ENCODE assay signal across 17 cellular contexts in the genomic region with DNA sequence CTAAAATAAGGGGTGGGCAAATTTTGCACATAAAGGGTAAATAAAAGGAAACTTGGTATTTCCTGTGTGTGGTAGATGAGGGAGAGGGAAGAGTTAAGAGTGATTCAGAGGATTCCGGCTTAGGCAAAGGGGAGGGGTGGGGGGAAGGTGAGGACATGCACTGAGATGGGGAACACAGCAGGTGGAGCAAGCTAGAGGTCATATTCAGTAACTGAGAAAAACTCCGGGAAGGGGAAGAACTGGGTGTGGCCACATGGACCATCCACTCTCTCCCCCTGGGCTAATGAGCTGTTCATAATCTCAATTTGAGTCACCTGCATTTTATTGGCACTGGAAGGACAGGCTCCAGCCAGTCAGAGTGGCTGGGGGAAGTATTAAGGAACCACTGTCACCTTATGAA. TPM values are rescaled to one million over a fixed set of nuclear protein-coding genes. Genes with fewer than 3 reads are reported as not detected.
DNase-seq lines count a peak whose midpoint lies in the region; ATAC-seq and TF ChIP-seq lines count a peak whose summit lies in the region.
"Had no signal": no experiment of that assay in that cellular context is flagged by ENCODE, and none has a peak within 500 bp of the region (broad histone marks: within the 10 kb centered on the region; RNA-seq: fewer than 3 reads in every experiment).

No MANE protein-coding gene starts in this region.

- H3K4me3 ChIP-seq in GM23338 (no peak overlapping the region), neutrophil (ENCODE audit: low read depth in 1 of 2, low read length in 1 of 2) (peak overlapping the region; percentile 5 to 42)
- H3K4me3 ChIP-seq: psoas muscle had no signal

- no peaks in the 10 kb centered on the region for H3K9me2 ChIP-seq in GM23338 (ENCODE audit: insufficient read depth)

- DNase-seq in GM23338 (ENCODE audit: low spot score) (peak; percentile 34), NCI-H510A (lab: John Stamatoyannopoulos, UW) (peak; percentile 35), T47D (ENCODE audit: low read depth in 1 of 2, low spot score in 1 of 2) (peak; percentile 23 to 85), pons (ENCODE audit: low spot score) (no peak), DMS153 (lab: John Stamatoyannopoulos, UW) (no peak)
- DNase-seq: activated T-cell treated with anti-CD3 and anti-CD28 coated beads, Interleukin-2, amount 50 U/mL, for 24 hours; amygdala; CD4-positive, alpha-beta memory T cell; hypothalamus; Kasumi-1; psoas muscle; RPMI8226 had no signal

- H3K27ac ChIP-seq in GM23338 (ENCODE audit: low read depth): no peak overlapping the region
- H3K27ac ChIP-seq in neutrophil: peak overlapping the region; percentile 69
- H3K27ac ChIP-seq: psoas muscle had no signal

- no peak for TF ChIP-seq CTCF in GM23338 (conservative IDR thresholded peaks at IDR 0.05; ENCODE audit: low read depth in 2 of 2)
- TF ChIP-seq CTCF in neutrophil (IDR thresholded peaks at IDR 0.05): no peak

- H3K4me1 Mint-ChIP-seq in GM23338: 0 out of 3 replicates have a peak, but pooled peaks cover 2% of the 10 kb centered on the region

- H3K4me3 Mint-ChIP-seq in GM23338: no peak overlapping the region
- H3K4me3 Mint-ChIP-seq: activated T-cell treated with anti-CD3 and anti-CD28 coated beads, Interleukin-2, amount 50 U/mL, for 24 hours; CD4-positive, alpha-beta memory T cell; mesothelial cell of epicardium had no signal

- H3K4me1 ChIP-seq in GM23338 (ENCODE audit: insufficient read depth) (0 out of 2 replicates have a peak, but pooled peaks cover 3% of the 10 kb centered on the region), neutrophil (ENCODE audit: control insufficient read depth in 1 of 2, insufficient read depth in 1 of 2, low read depth in 1 of 2, low read length in 1 of 2) (peaks cover 63 to 71% of the 10 kb centered on the region in 2 experiments)
- H3K4me1 ChIP-seq: psoas muscle had no signal

- no peak overlapping the region for H3K27ac Mint-ChIP-seq in GM23338
- H3K27ac Mint-ChIP-seq: activated T-cell treated with anti-CD3 and anti-CD28 coated beads, Interleukin-2, amount 50 U/mL, for 24 hours; mesothelial cell of epicardium had no signal

- no peaks in the 10 kb centered on the region for H3K9me3 Mint-ChIP-seq in GM23338
- H3K9me3 Mint-ChIP-seq: activated T-cell treated with anti-CD3 and anti-CD28 coated beads, Interleukin-2, amount 50 U/mL, for 24 hours; mesothelial cell of epicardium had no signal

- no peaks in the 10 kb centered on the region for H3F3A ChIP-seq in GM23338 (replicated peaks; ENCODE audit: low read depth)

- H3K9me3 ChIP-seq in neutrophil: no peaks in the 10 kb centered on the region
- H3K9me3 ChIP-seq: psoas muscle had no signal

- no peak overlapping the region for H3K4me2 ChIP-seq in GM23338

- H3K27me3 Mint-ChIP-seq in GM23338 (ENCODE audit: insufficient read depth, low read depth, poor library complexity): peaks cover 3% of the 10 kb centered on the region
- H3K27me3 Mint-ChIP-seq: activated T-cell treated with anti-CD3 and anti-CD28 coated beads, Interleukin-2, amount 50 U/mL, for 24 hours had no signal

- no peaks in the 10 kb centered on the region for H3K79me2 ChIP-seq in GM23338 (replicated peaks; ENCODE audit: insufficient read depth)

- no peaks in the 10 kb centered on the region for H3K36me3 Mint-ChIP-seq in GM23338 (ENCODE audit: low read depth)
- H3K36me3 Mint-ChIP-seq: CD4-positive, alpha-beta memory T cell; mesothelial cell of epicardium had no signal

- H2AFZ ChIP-seq in GM23338: no peak overlapping the region

- no peaks in the 10 kb centered on the region for H3K27me3 ChIP-seq in GM23338 (ENCODE audit: insufficient read depth)
- no peaks in the 10 kb centered on the region for H3K27me3 ChIP-seq in neutrophil

- in situ Hi-C loops in T47D (cut with HindIII; ENCODE audit: low pct_unique_long_range_greater_than_20kb, low sequenced_read_pairs): no loop called here

- peak; percentile 48; the same call in 2 of the 3 replicates for ATAC-seq in GM23338
- ATAC-seq in GM18907 (IDR thresholded peaks at IDR 0.05; ENCODE audit: unreplicated experiment): no peak
- no peak for ATAC-seq in GM21447 (IDR thresholded peaks at IDR 0.05; ENCODE audit: unreplicated experiment)

- H3K36me3 ChIP-seq in GM23338 (ENCODE audit: insufficient read depth): no peaks in the 10 kb centered on the region
- no peaks in the 10 kb centered on the region for H3K36me3 ChIP-seq in neutrophil

- no peaks in the 10 kb centered on the region for H4K20me1 ChIP-seq in GM23338 (replicated peaks; ENCODE audit: insufficient read depth)

TF ChIP-seq in GM23338, 12 proteins besides CTCF, POLR2A, EP300 and RAD21 (continues in another document):
- TF ChIP-seq REST (IDR thresholded peaks at IDR 0.05; ENCODE audit: unreplicated experiment) (no peak), EZH2phosphoT487 (IDR thresholded peaks at IDR 0.05; ENCODE audit: unreplicated experiment) (no peak), JUNB (IDR thresholded peaks at IDR 0.05; ENCODE audit: unreplicated experiment) (no peak)
- TF ChIP-seq, protein P1, sequence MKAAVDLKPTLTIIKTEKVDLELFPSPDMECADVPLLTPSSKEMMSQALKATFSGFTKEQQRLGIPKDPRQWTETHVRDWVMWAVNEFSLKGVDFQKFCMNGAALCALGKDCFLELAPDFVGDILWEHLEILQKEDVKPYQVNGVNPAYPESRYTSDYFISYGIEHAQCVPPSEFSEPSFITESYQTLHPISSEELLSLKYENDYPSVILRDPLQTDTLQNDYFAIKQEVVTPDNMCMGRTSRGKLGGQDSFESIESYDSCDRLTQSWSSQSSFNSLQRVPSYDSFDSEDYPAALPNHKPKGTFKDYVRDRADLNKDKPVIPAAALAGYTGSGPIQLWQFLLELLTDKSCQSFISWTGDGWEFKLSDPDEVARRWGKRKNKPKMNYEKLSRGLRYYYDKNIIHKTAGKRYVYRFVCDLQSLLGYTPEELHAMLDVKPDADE (IDR thresholded peaks at IDR 0.05): no peak

RNA-seq across cellular contexts. Expression of gene UGCG, which starts 45.1 kb away (rescaled TPM):
- 44.9 and 48.1 TPM in 2 replicates for total RNA-seq in GM23338 (2014; rRNA removed; shearing (Covaris generic))
- polyA plus RNA-seq in GM23338 (2016; fragmentation: Nextera tagmentation; extraction: Ambion mirVana): 27.8 and 30.4 TPM in 2 replicates

RNA-seq across cellular contexts. Expression of gene SHOC1, which starts 56.8 kb away (rescaled TPM):
- not detected in 2 replicates for total RNA-seq in GM23338 (2014; rRNA removed; shearing (Covaris generic))
- polyA plus RNA-seq in GM23338 (2016; fragmentation: Nextera tagmentation; extraction: Ambion mirVana): 0.21 and 0.39 TPM in 2 replicates
- total RNA-seq: CD4-positive, alpha-beta memory T cell; H1; mesothelial cell of epicardium had no signal
- polyA plus RNA-seq: H1 had no signal

Comparison
In these comparisons a context has a peak if more than half of its experiments do, and no peak if none do; other contexts are left out.
1. DNase-seq: peak in GM23338 (single experiment), NCI-H510A (single experiment) and T47D (2 of 2); none in pons (single experiment) and DMS153 (single experiment).